Comparison of ENCODE assay signal across 11 cellular contexts in the genomic region with DNA sequence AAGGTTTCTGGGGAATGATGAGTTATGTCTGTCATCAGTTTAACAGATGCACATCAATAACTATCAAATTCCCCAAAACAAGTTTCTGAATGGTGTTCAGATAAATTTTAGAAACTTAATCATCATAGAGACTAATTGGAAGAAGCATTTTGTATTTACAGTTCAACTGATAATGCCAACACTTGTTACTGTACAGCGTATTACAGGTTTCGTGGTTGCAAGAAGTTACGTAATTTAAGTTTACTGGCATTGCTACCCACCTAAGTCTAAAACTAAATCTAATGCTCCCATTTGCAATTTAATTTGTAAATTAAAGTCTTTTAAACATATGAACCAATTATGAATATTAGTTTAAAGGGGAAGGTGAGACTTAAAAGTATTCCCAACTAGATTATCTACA. TPM values are rescaled to one million over a fixed set of nuclear protein-coding genes. Genes with fewer than 3 reads are reported as not detected.
A peak's percentile ranks its signal among the peaks of the same experiment; 100 is the strongest.
DNase-seq lines count a peak whose midpoint lies in the region; ATAC-seq and TF ChIP-seq lines count a peak whose summit lies in the region.
"Had no signal": no experiment of that assay in that cellular context is flagged by ENCODE, and none has a peak within 500 bp of the region (broad histone marks: within the 10 kb centered on the region; RNA-seq: fewer than 3 reads in every experiment).

No MANE protein-coding gene starts in this region.

- H3K27ac ChIP-seq in SK-N-SH (ENCODE audit: low read depth in 2 of 2, low read length in 1 of 2) (no peak overlapping the region), neural progenitor cell (no peak overlapping the region)
- H3K27ac ChIP-seq: SJCRH30 had no signal

- H3K36me3 ChIP-seq in SK-N-SH (replicated peaks in 1 of 2; ENCODE audit: control insufficient read depth in 1 of 2, insufficient read depth in 2 of 2, low read length in 1 of 2), result peaks cover 65 to 69% of the 10 kb centered on the region in 2 experiments
- peaks cover 60% of the 10 kb centered on the region for H3K36me3 ChIP-seq in Loucy (ENCODE audit: insufficient read depth, low read length)
- peaks cover 66% of the 10 kb centered on the region for H3K36me3 ChIP-seq in adipocyte (ENCODE audit: control insufficient read depth, insufficient read depth, low read length, severe bottlenecking)
- peaks cover 28% of the 10 kb centered on the region for H3K36me3 ChIP-seq in neural progenitor cell

- H3K9ac ChIP-seq in SK-N-SH (peak overlapping the region; percentile 100; the same call in 1 of the 2 replicates), Loucy (ENCODE audit: low read depth, low read length, poor library complexity, severe bottlenecking) (peak overlapping the region; percentile 100), adipocyte (ENCODE audit: low read length) (peak overlapping the region; percentile 100), neural progenitor cell (no peak overlapping the region)

- H3K27ac Mint-ChIP-seq in neural progenitor cell, result no peak overlapping the region

- CTCF ChIA-PET in SK-N-SH (lab: Yijun Ruan, JAX), result interaction anchor here (0.6 to 20.5 kb wide), 3 partner anchors 79 to 903 kb away, joined by 3 to 1002 read pairs (median 5); a partner anchor contains a TSS

- H3K4me1 Mint-ChIP-seq in neural progenitor cell, result peaks cover 62% of the 10 kb centered on the region

- H3K36me3 Mint-ChIP-seq in neural progenitor cell, result peaks cover 37% of the 10 kb centered on the region

- H3K4me3 ChIP-seq in SK-N-SH (ENCODE audit: low read depth in 2 of 2, low read length in 1 of 2) (peak overlapping the region; percentile 24 to 99; a peak in 1 of 4 replicates), Loucy (ENCODE audit: low read length, poor library complexity, severe bottlenecking) (peak overlapping the region; percentile 89), adipocyte (ENCODE audit: low read length) (no peak overlapping the region), neural progenitor cell (peak overlapping the region; percentile 86)

- DNase-seq in SK-N-SH, result no peak
- no peak for DNase-seq in adipocyte (ENCODE audit: low read depth)
- DNase-seq in neural progenitor cell (ENCODE audit: low spot score), result no peak
- DNase-seq in NCI-H2227 treated with DMSO at 0.1 percent for 48 hours (lab: John Stamatoyannopoulos, UW), result no peak
- DNase-seq in stimulated activated CD8-positive, alpha-beta memory T cell treated with anti-CD3 and anti-CD28 coated beads, Interleukin-4, amount 100 ng/mL, for 48 hours, result no peak
- DNase-seq: NCI-H2171 treated with DMSO at 0.1 percent for 48 hours, SJCRH30, small intestine had no signal

- H3K79me2 ChIP-seq in SK-N-SH (ENCODE audit: insufficient read depth) (peaks cover 69% of the 10 kb centered on the region), Loucy (ENCODE audit: insufficient read depth, low read length) (peaks cover 92% of the 10 kb centered on the region), neural progenitor cell (ENCODE audit: low read depth) (peaks cover 81% of the 10 kb centered on the region)

- no peaks in the 10 kb centered on the region for H3K9me3 ChIP-seq in SK-N-SH
- H3K9me3 ChIP-seq in Loucy (ENCODE audit: insufficient read depth, low read depth, low read length), result no peaks in the 10 kb centered on the region
- H3K9me3 ChIP-seq in adipocyte (ENCODE audit: control insufficient read depth, low read length), result no peaks in the 10 kb centered on the region
- no peaks in the 10 kb centered on the region for H3K9me3 ChIP-seq in neural progenitor cell (ENCODE audit: low read depth)
- H3K9me3 ChIP-seq: SJCRH30 had no signal

- WGBS in SK-N-SH (ENCODE audit: low lambda C conversion rate), result 96% methylated on average over 3 of the region's 3 CpGs

- H3F3A ChIP-seq in SK-N-SH (replicated peaks; ENCODE audit: insufficient read depth) (peaks cover 61% of the 10 kb centered on the region), Loucy (ENCODE audit: low read depth) (peaks cover 23% of the 10 kb centered on the region), neural progenitor cell (ENCODE audit: low read depth) (peaks cover 97% of the 10 kb centered on the region)

- no peaks in the 10 kb centered on the region for H3K27me3 ChIP-seq in SK-N-SH (ENCODE audit: insufficient read depth)
- H3K27me3 ChIP-seq in Loucy (ENCODE audit: insufficient read depth, low read length, poor library complexity, severe bottlenecking), result peaks cover 6% of the 10 kb centered on the region
- no peaks in the 10 kb centered on the region for H3K27me3 ChIP-seq in adipocyte (replicated peaks; ENCODE audit: control insufficient read depth, insufficient read depth, low read length)
- H3K27me3 ChIP-seq in neural progenitor cell, result no peaks in the 10 kb centered on the region
- H3K27me3 ChIP-seq: SJCRH30 had no signal

- H2AFZ ChIP-seq in SK-N-SH (ENCODE audit: low read depth) (no peak overlapping the region), Loucy (ENCODE audit: low read length) (no peak overlapping the region), neural progenitor cell (replicated peaks) (no peak overlapping the region)

- TF ChIP-seq CTCF in SK-N-SH (IDR thresholded peaks at IDR 0.05) (no peak), Loucy (conservative IDR thresholded peaks at IDR 0.05; ENCODE audit: low read length) (no peak), neural progenitor cell (IDR thresholded peaks at IDR 0.05) (no peak)

- H3K4me3 Mint-ChIP-seq in neural progenitor cell, result no peak overlapping the region

- H3K9me3 Mint-ChIP-seq in neural progenitor cell, result peaks cover 8% of the 10 kb centered on the region

- H3K9me2 ChIP-seq in SK-N-SH (no peaks in the 10 kb centered on the region), Loucy (replicated peaks; ENCODE audit: low read depth, low read length) (no peaks in the 10 kb centered on the region)

- POLR2A ChIA-PET in SK-N-SH (lab: Yijun Ruan, JAX), result interaction anchor here (0.6 kb wide), 1 partner anchor 146 kb away, joined by 3 read pairs; no protein-coding TSS in a partner anchor

- peaks cover 3% of the 10 kb centered on the region for H3K27me3 Mint-ChIP-seq in neural progenitor cell (ENCODE audit: insufficient read depth, low read depth)

- ATAC-seq in SK-N-SH treated with all-trans-retinoic acid at 6 μM for 48 hours (no peak), GM19455 (IDR thresholded peaks at IDR 0.05; ENCODE audit: unreplicated experiment) (no peak)

- H3K4me2 ChIP-seq in SK-N-SH (peak overlapping the region; percentile 97), Loucy (ENCODE audit: low read depth, low read length, poor library complexity, severe bottlenecking) (peak overlapping the region; percentile 98), neural progenitor cell (peak overlapping the region; percentile 89)

- no peak for TF ChIP-seq RAD21 in SK-N-SH (IDR thresholded peaks at IDR 0.05; ENCODE audit: low read length)

- peaks cover 65% of the 10 kb centered on the region for H4K20me1 ChIP-seq in SK-N-SH (ENCODE audit: insufficient read depth)
- peaks cover 78% of the 10 kb centered on the region for H4K20me1 ChIP-seq in Loucy (ENCODE audit: insufficient read depth, low read length, poor library complexity, severe bottlenecking)
- H4K20me1 ChIP-seq in neural progenitor cell (ENCODE audit: low read depth), result peaks cover 69% of the 10 kb centered on the region

- H3K4me1 ChIP-seq in SK-N-SH (ENCODE audit: control insufficient read depth in 1 of 2, insufficient read depth in 2 of 2, low read depth in 1 of 2, low read length in 1 of 2) (peaks cover 34 to 35% of the 10 kb centered on the region in 2 experiments), Loucy (ENCODE audit: insufficient read depth, low read length, poor library complexity, severe bottlenecking) (peaks cover 61% of the 10 kb centered on the region), adipocyte (ENCODE audit: control insufficient read depth, insufficient read depth, low read length) (peaks cover 52% of the 10 kb centered on the region), neural progenitor cell (peaks cover 33% of the 10 kb centered on the region)

- no peak for TF ChIP-seq EP300 in SK-N-SH (IDR thresholded peaks at IDR 0.05; ENCODE audit: borderline replicate concordance in 1 of 2, low read depth in 1 of 2, low read length in 1 of 2)

TF ChIP-seq in SK-N-SH, 30 proteins besides CTCF, POLR2A, EP300 and RAD21 (continues in another document):
- TF ChIP-seq TEAD4 (IDR thresholded peaks at IDR 0.05; ENCODE audit: borderline replicate concordance, insufficient read depth), result no peak

TF ChIP-seq in SK-N-SH treated with all-trans-retinoic acid at 6 μM for 48 hours, 23 proteins besides CTCF, POLR2A, EP300 and RAD21 (continues in another document):
- TF ChIP-seq ZC3H10 (CRISPR knock-in tag; IDR thresholded peaks at IDR 0.05), result no peak
- TF ChIP-seq, protein P1, sequence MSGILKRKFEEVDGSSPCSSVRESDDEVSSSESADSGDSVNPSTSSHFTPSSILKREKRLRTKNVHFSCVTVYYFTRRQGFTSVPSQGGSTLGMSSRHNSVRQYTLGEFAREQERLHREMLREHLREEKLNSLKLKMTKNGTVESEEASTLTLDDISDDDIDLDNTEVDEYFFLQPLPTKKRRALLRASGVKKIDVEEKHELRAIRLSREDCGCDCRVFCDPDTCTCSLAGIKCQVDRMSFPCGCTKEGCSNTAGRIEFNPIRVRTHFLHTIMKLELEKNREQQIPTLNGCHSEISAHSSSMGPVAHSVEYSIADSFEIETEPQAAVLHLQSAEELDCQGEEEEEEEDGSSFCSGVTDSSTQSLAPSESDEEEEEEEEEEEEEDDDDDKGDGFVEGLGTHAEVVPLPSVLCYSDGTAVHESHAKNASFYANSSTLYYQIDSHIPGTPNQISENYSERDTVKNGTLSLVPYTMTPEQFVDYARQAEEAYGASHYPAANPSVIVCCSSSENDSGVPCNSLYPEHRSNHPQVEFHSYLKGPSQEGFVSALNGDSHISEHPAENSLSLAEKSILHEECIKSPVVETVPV (CRISPR knock-in tag; IDR thresholded peaks at IDR 0.05), result no peak
- no peak for TF ChIP-seq BACH2 (CRISPR knock-in tag; IDR thresholded peaks at IDR 0.05; ENCODE audit: borderline replicate concordance)

RNA-seq across cellular contexts. Expression of a gene that starts 3.0 kb away (rescaled TPM):
- 248 and 291 TPM in 2 replicates for polyA plus RNA-seq in SK-N-SH (2012; rRNA removed)
- 162 and 163 TPM in 2 replicates for polyA plus RNA-seq in SK-N-SH (2012; cell fraction: cytosol; rRNA removed)
- 1,134 and 1,547 TPM in 2 replicates for polyA plus RNA-seq in SK-N-SH (2012; cell fraction: nucleus; rRNA removed)
- 436 and 556 TPM in 2 replicates for total RNA-seq in neural progenitor cell (ENCODE audit: low replicate concordance)

RNA-seq across cellular contexts. Expression of a gene that starts 16.0 kb away (rescaled TPM):
- polyA plus RNA-seq in SK-N-SH (2012; rRNA removed), result 35.1 and 43.0 TPM in 2 replicates
- 42.9 and 43.3 TPM in 2 replicates for polyA plus RNA-seq in SK-N-SH (2012; cell fraction: cytosol; rRNA removed)
- polyA plus RNA-seq in SK-N-SH (2012; cell fraction: nucleus; rRNA removed), result 27.8 and 49.4 TPM in 2 replicates
- total RNA-seq in neural progenitor cell (ENCODE audit: low replicate concordance), result 90.4 and 103 TPM in 2 replicates

RNA-seq across cellular contexts. Expression of a gene that starts 48.8 kb away (rescaled TPM):
- polyA plus RNA-seq in SK-N-SH (2012; rRNA removed), result 50.3 and 58.9 TPM in 2 replicates
- 25.4 and 31.6 TPM in 2 replicates for polyA plus RNA-seq in SK-N-SH (2012; cell fraction: cytosol; rRNA removed)
- polyA plus RNA-seq in SK-N-SH (2012; cell fraction: nucleus; rRNA removed), result 207 and 306 TPM in 2 replicates
- 8.8 and 14.7 TPM in 2 replicates for total RNA-seq in neural progenitor cell (ENCODE audit: low replicate concordance)
